In genomic region chr12:25364529-25365339, GRCh38 we compare ENCODE assay signal across 8 cellular contexts.
A peak's percentile ranks its signal among the peaks of the same experiment; 100 is the strongest.
DNase-seq lines count a peak whose midpoint lies in the region; ATAC-seq and TF ChIP-seq lines count a peak whose summit lies in the region.

No MANE protein-coding gene starts in this region.

- H3K27me3 ChIP-seq in Peyer's patch, result no peaks in the 10 kb centered on the region

- ATAC-seq in GM19025 (IDR thresholded peaks at IDR 0.05; ENCODE audit: low read depth, unreplicated experiment) (peak; percentile 76), HG02840 (IDR thresholded peaks at IDR 0.05; ENCODE audit: low FRiP score, unreplicated experiment) (peak; percentile 82), Right ventricle myocardium inferior (no peak)

- no peaks in the 10 kb centered on the region for H3K4me1 ChIP-seq in Peyer's patch

- no peak for TF ChIP-seq CTCF in Peyer's patch (IDR thresholded peaks at IDR 0.05)

- intact Hi-C loops in Right ventricle myocardium inferior (cut with DNase I), result no loop called here

- H3K9me3 ChIP-seq in Peyer's patch, result no peaks in the 10 kb centered on the region

- H3K4me3 ChIP-seq in Peyer's patch, result no peak overlapping the region

- no peak for TF ChIP-seq POLR2A in Peyer's patch (IDR thresholded peaks at IDR 0.05)

- no peaks in the 10 kb centered on the region for H3K36me3 ChIP-seq in Peyer's patch

- no peak overlapping the region for H3K27ac ChIP-seq in Peyer's patch

- DNase-seq in OCI-M1 (lab: John Stamatoyannopoulos, UW) (peak; percentile 21), Peyer's patch (no peak), pons (ENCODE audit: low spot score) (no peak), Right ventricle myocardium inferior (ENCODE audit: missing footprints) (no peak), inferior parietal cortex (ENCODE audit: extremely low spot score) (no peak)
- peak; percentile 73 for DNase-seq in stimulated activated CD4-positive, alpha-beta T cell treated with anti-CD3 and anti-CD28 coated beads, Interleukin-15, amount 100 ng/mL, for 24 hours

Comparison
In these comparisons a context has a peak if more than half of its experiments do, and no peak if none do; other contexts are left out.
1. DNase-seq: peak in OCI-M1 (single experiment) and stimulated activated CD4-positive, alpha-beta T cell treated with anti-CD3 and anti-CD28 coated beads, Interleukin-15, amount 100 ng/mL, for 24 hours (single experiment); none in Peyer's patch (0 of 3), pons (single experiment), Right ventricle myocardium inferior (single experiment) and inferior parietal cortex (single experiment).